ENCODE assay signal across 1 cellular context in genomic region chr9:38141751-38142150, GRCh38.
TF ChIP-seq lines count a peak whose summit lies in the region.

No MANE protein-coding gene starts in this region.

TF ChIP-seq in IMR-90, 13 proteins besides CTCF, POLR2A, EP300 and RAD21:
- TF ChIP-seq ELK1 (IDR thresholded peaks at IDR 0.05; ENCODE audit: borderline replicate concordance, low read depth, low read length) (no peak), CHD1 (IDR thresholded peaks at IDR 0.05; ENCODE audit: low read depth, low read length) (no peak), RCOR1 (IDR thresholded peaks at IDR 0.05; ENCODE audit: insufficient replicate concordance, low read length) (no peak), SMC3 (IDR thresholded peaks at IDR 0.05; ENCODE audit: low read depth, low read length) (no peak), USF2 (IDR thresholded peaks at IDR 0.05; ENCODE audit: low read depth, low read length) (no peak), RFX5 (IDR thresholded peaks at IDR 0.05; ENCODE audit: low read depth, low read length) (no peak), FOS (IDR thresholded peaks at IDR 0.05; ENCODE audit: low read depth, low read length) (peak; percentile 73; the same call in 1 of the 2 replicates), MXI1 (IDR thresholded peaks at IDR 0.05; ENCODE audit: borderline replicate concordance, low read depth, low read length) (no peak)
TF ChIP-seq in IMR-90: peak in this region for 1.
